Comparison of ENCODE assay signal across 8 cellular contexts in genomic region chr10:101161494-101162299, GRCh38.
DNase-seq lines count a peak whose midpoint lies in the region; ATAC-seq and TF ChIP-seq lines count a peak whose summit lies in the region.

No MANE protein-coding gene starts in this region.

- ATAC-seq in GM21515 (IDR thresholded peaks at IDR 0.05; ENCODE audit: unreplicated experiment) (peak; percentile 66), HG02870 (IDR thresholded peaks at IDR 0.05; ENCODE audit: unreplicated experiment) (no peak)

- DNase-seq in AG09309 (ENCODE audit: low read depth) (peak; percentile 25), NCI-H226 (peak; percentile 71), choroid plexus epithelial cell (ENCODE audit: low read depth) (peak; percentile 85), left kidney (ENCODE audit: low read depth, low spot score) (peak; percentile 92)
- peak; percentile 58 to 59 for DNase-seq in activated CD4-positive, alpha-beta T cell treated with anti-CD3 and anti-CD28 coated beads for 24 hours (ENCODE audit: low read depth in 2 of 2)
- peak; percentile 67 to 71 for DNase-seq in stimulated activated CD4-positive, alpha-beta T cell treated with anti-CD3 and anti-CD28 coated beads, Interleukin-2, amount 100 ng/mL, for 48 hours

- H3K4me3 ChIP-seq in AG09309 (ENCODE audit: control insufficient read depth, low read depth, low read length) (peak overlapping the region; percentile 34), choroid plexus epithelial cell (ENCODE audit: low read depth, low read length) (peak overlapping the region; percentile 28)

- TF ChIP-seq CTCF in AG09309 (IDR thresholded peaks at IDR 0.05; ENCODE audit: control insufficient read depth, insufficient read depth, low read depth, low read length, missing control alignments) (peak; percentile 94), choroid plexus epithelial cell (conservative IDR thresholded peaks at IDR 0.05; ENCODE audit: low read depth, low read length) (peak; percentile 98)

Comparison
In these comparisons a context has a peak if more than half of its experiments do, and no peak if none do; other contexts are left out.
1. DNase-seq: peak in every context shown above with its lines; median percentile 92 in left kidney; 85 in choroid plexus epithelial cell; 71 in NCI-H226; 69 in stimulated activated CD4-positive, alpha-beta T cell treated with anti-CD3 and anti-CD28 coated beads, Interleukin-2, amount 100 ng/mL, for 48 hours; 58 in activated CD4-positive, alpha-beta T cell treated with anti-CD3 and anti-CD28 coated beads for 24 hours; 25 in AG09309.